ENCODE assay signal across 8 cellular contexts in the genomic region with DNA sequence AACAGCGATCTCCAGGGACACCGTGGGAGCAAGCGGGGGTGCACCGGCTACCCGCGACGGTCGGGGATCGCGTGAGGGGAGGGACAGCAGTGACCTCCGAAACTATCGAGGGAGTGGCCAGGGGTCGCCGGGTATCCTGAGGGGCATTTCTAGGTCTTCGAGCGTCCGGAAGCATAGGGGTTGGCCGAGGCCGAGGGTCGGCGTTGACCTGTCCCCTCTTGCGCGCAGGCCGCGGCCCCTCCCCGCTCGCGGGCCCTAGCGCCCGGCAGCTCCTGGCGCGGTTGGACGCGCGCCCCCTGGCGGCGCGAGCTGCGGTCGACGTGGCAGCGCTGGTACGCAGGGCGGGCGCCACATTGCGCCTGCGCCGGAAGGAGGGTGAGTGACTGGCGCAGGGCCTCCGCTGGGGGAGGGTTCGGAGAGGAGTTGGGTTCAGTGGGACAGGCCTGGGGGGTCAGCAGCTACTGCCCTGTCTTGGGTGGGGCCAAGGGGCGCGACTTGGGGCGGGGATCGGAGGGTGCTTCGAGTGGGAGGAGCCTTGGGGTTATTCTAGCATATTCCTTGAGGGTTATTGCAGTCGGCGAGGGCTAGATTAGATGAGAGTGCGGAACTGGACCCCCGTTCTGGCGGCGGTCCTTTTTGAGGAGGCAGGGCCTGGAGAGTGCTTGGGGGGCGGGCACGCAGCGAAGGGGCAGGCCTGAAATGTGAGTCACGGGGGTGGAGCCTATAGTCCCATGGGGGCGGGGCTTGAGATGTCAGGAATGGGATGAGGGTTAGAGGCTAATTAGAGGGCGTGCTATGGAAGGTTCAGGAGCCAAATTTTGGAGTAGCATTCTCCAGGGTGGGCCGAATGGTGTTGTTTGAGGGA. TPM values are rescaled to one million over a fixed set of nuclear protein-coding genes. Genes with fewer than 3 reads are reported as not detected.
DNase-seq lines count a peak whose midpoint lies in the region; ATAC-seq and TF ChIP-seq lines count a peak whose summit lies in the region.

No MANE protein-coding gene starts in this region.

- H3K36me3 Mint-ChIP-seq in chondrocyte (ENCODE audit: low read depth), result no peaks in the 10 kb centered on the region

- H3K4me3 Mint-ChIP-seq in chondrocyte (ENCODE audit: unreplicated experiment), result peak overlapping the region; percentile 67

- ATAC-seq in GM18502 (IDR thresholded peaks at IDR 0.05; ENCODE audit: poor library complexity, unreplicated experiment) (peak; percentile 48), HG03097 (IDR thresholded peaks at IDR 0.05; ENCODE audit: low FRiP score, unreplicated experiment) (peak; percentile 33)

- H3K27ac ChIP-seq in 22Rv1, result peak overlapping the region; percentile 80

- TF ChIP-seq CTCF in 22Rv1 (IDR thresholded peaks at IDR 0.05) (peak; percentile 83), chondrocyte (IDR thresholded peaks at IDR 0.05) (peak; percentile 83)

- peak; percentile 72 for DNase-seq in NCI-H226
- DNase-seq in activated CD4-positive, CD25-positive, alpha-beta regulatory T cell treated with anti-CD3 and anti-CD28 coated beads, Interleukin-2, amount 50 U/mL, for 72 hours, result peak; percentile 82
- DNase-seq in chondrocyte (ENCODE audit: low spot score), result no peak
- peak; percentile 77 for DNase-seq in kidney tubule cell (ENCODE audit: low spot score)
- peak in 3 of 4 experiments; percentile 53 to 70 (median 59) for DNase-seq in stimulated activated CD4-positive, alpha-beta T cell treated with anti-CD3 and anti-CD28 coated beads, Interleukin-1b, Interleukin-23, amount 100 ng/mL, for 24 hours (ENCODE audit: low read depth in 4 of 4, low spot score in 1 of 4)

- no peaks in the 10 kb centered on the region for H3K27me3 Mint-ChIP-seq in chondrocyte (ENCODE audit: low read depth)

- H3K27ac Mint-ChIP-seq in chondrocyte (ENCODE audit: unreplicated experiment), result peak overlapping the region; percentile 96

- peaks cover 25% of the 10 kb centered on the region for H3K4me1 Mint-ChIP-seq in chondrocyte (ENCODE audit: low read depth)

- H3K9me3 Mint-ChIP-seq in chondrocyte (ENCODE audit: low read depth), result no peaks in the 10 kb centered on the region

RNA-seq across cellular contexts. Expression of a gene that starts 1.2 kb away (rescaled TPM):
- 1.6 to 3.5 TPM (median 2.9 TPM) in 3 replicates for total RNA-seq in chondrocyte

RNA-seq across cellular contexts. Expression of a gene that starts 7.9 kb away (rescaled TPM):
- 120 to 203 TPM (median 187 TPM) in 3 replicates for total RNA-seq in chondrocyte

RNA-seq across cellular contexts. Expression of a gene that starts 22.4 kb away (rescaled TPM):
- total RNA-seq in chondrocyte, result 7.2 to 8.2 TPM (median 7.5 TPM) in 3 replicates

RNA-seq across cellular contexts. Expression of a gene that starts 36.2 kb away (rescaled TPM):
- 0.87 to 1.5 TPM (median 1.4 TPM) in 3 replicates for total RNA-seq in chondrocyte

RNA-seq across cellular contexts. Expression of a gene that starts 40.3 kb away (rescaled TPM):
- 16.0 to 17.5 TPM (median 17.2 TPM) in 3 replicates for total RNA-seq in chondrocyte
